ENCODE assay signal across 14 cellular contexts in genomic region chr7:75977741-75978140, GRCh38. TPM values are rescaled to one million over a fixed set of nuclear protein-coding genes. Genes with fewer than 3 reads are reported as not detected.
DNase-seq lines count a peak whose midpoint lies in the region; ATAC-seq, FAIRE-seq and TF ChIP-seq lines count a peak whose summit lies in the region.
"Had no signal": no experiment of that assay in that cellular context is flagged by ENCODE, and none has a peak within 500 bp of the region (broad histone marks: within the 10 kb centered on the region; RNA-seq: fewer than 3 reads in every experiment).

No MANE protein-coding gene starts in this region.

- no peak overlapping the region for H3K9ac ChIP-seq in endodermal cell (ENCODE audit: extremely low read depth, low read length, poor library complexity, severe bottlenecking)
- H3K9ac ChIP-seq in kidney (ENCODE audit: low read length in 2 of 2), result no peak overlapping the region

- FAIRE-seq in kidney (lab: Jason Lieb, UNC), result no peak

- TF ChIP-seq CTCF in endodermal cell (conservative IDR thresholded peaks at IDR 0.05) (no peak), kidney (IDR thresholded peaks at IDR 0.05; ENCODE audit: borderline replicate concordance, extremely low read depth, insufficient read depth) (no peak), thoracic aorta (IDR thresholded peaks at IDR 0.05) (no peak), progenitor cell of endocrine pancreas (IDR thresholded peaks at IDR 0.05; ENCODE audit: unreplicated experiment) (no peak)

- H3K36me3 Mint-ChIP-seq in endodermal cell (ENCODE audit: low read depth) (peaks cover 37% of the 10 kb centered on the region), progenitor cell of endocrine pancreas (ENCODE audit: insufficient read depth) (peaks cover 10% of the 10 kb centered on the region)
- H3K36me3 Mint-ChIP-seq: type B pancreatic cell had no signal

- peak; percentile 43 for DNase-seq in NCI-H2171 (lab: John Stamatoyannopoulos, UW)
- DNase-seq in endodermal cell, result no peak
- DNase-seq in kidney, result peak; percentile 82
- DNase-seq in thoracic aorta (ENCODE audit: low spot score), result no peak
- DNase-seq in NCI-H1417 treated with DMSO at 0.1 percent for 48 hours (lab: John Stamatoyannopoulos, UW), result no peak
- no peak for DNase-seq in HT-29 (ENCODE audit: low spot score)
- no peak for DNase-seq in progenitor cell of endocrine pancreas (ENCODE audit: low spot score, unreplicated experiment)
- DNase-seq: CD4-positive, CD25-positive, alpha-beta regulatory T cell; effector memory CD8-positive, alpha-beta T cell; kidney glomerular epithelial cell; NCI-H187; stimulated activated CD4-positive, alpha-beta T cell treated with anti-CD3 and anti-CD28 coated beads, Interleukin-4, amount 100 ng/mL, for 1 hour had no signal

- WGBS in endodermal cell (ENCODE audit: insufficient coverage in 1 of 2, insufficient read length in 1 of 2), 2 experiments, result 93 to 95% methylated on average over 2 to 7 of the region's 8 CpGs

- H3K4me3 Mint-ChIP-seq in endodermal cell, result no peak overlapping the region
- H3K4me3 Mint-ChIP-seq in progenitor cell of endocrine pancreas (ENCODE audit: low read depth), result no peak overlapping the region
- H3K4me3 Mint-ChIP-seq: CD4-positive, CD25-positive, alpha-beta regulatory T cell; effector memory CD8-positive, alpha-beta T cell; type B pancreatic cell had no signal

- H3K4me1 Mint-ChIP-seq in endodermal cell, result no peaks in the 10 kb centered on the region
- no peaks in the 10 kb centered on the region for H3K4me1 Mint-ChIP-seq in progenitor cell of endocrine pancreas (ENCODE audit: low read depth)

- peak; percentile 63 for ATAC-seq in thoracic aorta (ENCODE audit: insufficient number of reproducible peaks, low FRiP score, low read depth)
- ATAC-seq: effector memory CD8-positive, alpha-beta T cell had no signal

- peak overlapping the region; percentile 39 for H3K27ac Mint-ChIP-seq in endodermal cell
- H3K27ac Mint-ChIP-seq in progenitor cell of endocrine pancreas, result no peak overlapping the region
- H3K27ac Mint-ChIP-seq: effector memory CD8-positive, alpha-beta T cell; type B pancreatic cell had no signal

- no peaks in the 10 kb centered on the region for H3K27me3 Mint-ChIP-seq in endodermal cell (ENCODE audit: insufficient read depth)
- no peaks in the 10 kb centered on the region for H3K27me3 Mint-ChIP-seq in progenitor cell of endocrine pancreas
- H3K27me3 Mint-ChIP-seq: CD4-positive, CD25-positive, alpha-beta regulatory T cell; effector memory CD8-positive, alpha-beta T cell; type B pancreatic cell had no signal

- no peak overlapping the region for H3K27ac ChIP-seq in endodermal cell (ENCODE audit: low read depth, low read length)
- no peak overlapping the region for H3K27ac ChIP-seq in kidney (ENCODE audit: low read depth in 2 of 2, low read length in 2 of 2)
- H3K27ac ChIP-seq in thoracic aorta, result peak overlapping the region in 1 of 2 donors; percentile 40
- H3K27ac ChIP-seq: SJSA1 had no signal

- no peaks in the 10 kb centered on the region for H3K9me3 Mint-ChIP-seq in endodermal cell
- no peaks in the 10 kb centered on the region for H3K9me3 Mint-ChIP-seq in progenitor cell of endocrine pancreas (ENCODE audit: low read depth)
- H3K9me3 Mint-ChIP-seq: CD4-positive, CD25-positive, alpha-beta regulatory T cell; effector memory CD8-positive, alpha-beta T cell; type B pancreatic cell had no signal

- intact Hi-C loops in kidney (cut with DNase I), result no loop called here

- no peak overlapping the region for H3K4me3 ChIP-seq in endodermal cell (ENCODE audit: low read length)
- H3K4me3 ChIP-seq in kidney (ENCODE audit: low read length in 2 of 2), result no peak overlapping the region
- H3K4me3 ChIP-seq in thoracic aorta, result no peak overlapping the region
- H3K4me3 ChIP-seq: SJSA1 had no signal

- no peaks in the 10 kb centered on the region for H3K9me3 ChIP-seq in endodermal cell (ENCODE audit: control insufficient read depth, low read length)
- no peaks in the 10 kb centered on the region for H3K9me3 ChIP-seq in kidney (ENCODE audit: control insufficient read depth in 1 of 2, low read length in 2 of 2)
- H3K9me3 ChIP-seq in thoracic aorta, result no peaks in the 10 kb centered on the region
- H3K9me3 ChIP-seq: SJSA1 had no signal

- H3K27me3 ChIP-seq in endodermal cell (ENCODE audit: control insufficient read depth, insufficient read depth, low read length, poor library complexity, severe bottlenecking) (no peaks in the 10 kb centered on the region), thoracic aorta (replicated peaks; ENCODE audit: insufficient read depth) (no peaks in the 10 kb centered on the region)
- H3K27me3 ChIP-seq: SJSA1 had no signal

- H3K36me3 ChIP-seq in endodermal cell (ENCODE audit: control insufficient read depth, insufficient read depth, low read length) (peaks cover 20% of the 10 kb centered on the region), kidney (ENCODE audit: control insufficient read depth in 1 of 2, insufficient read depth in 2 of 2, low read length in 2 of 2) (peaks cover 4 to 21% of the 10 kb centered on the region in 2 donors), thoracic aorta (peaks cover 30% of the 10 kb centered on the region)

- H3K4me1 ChIP-seq in endodermal cell (ENCODE audit: control insufficient read depth, insufficient read depth, low read length) (no peaks in the 10 kb centered on the region), kidney (ENCODE audit: control insufficient read depth in 1 of 2, insufficient read depth in 1 of 2, low read depth in 1 of 2, low read length in 2 of 2) (peaks cover 0 to 6% of the 10 kb centered on the region in 2 donors), thoracic aorta (ENCODE audit: control insufficient read depth in 1 of 2, low read depth in 2 of 2) (peaks cover 0 to 17% of the 10 kb centered on the region in 2 donors)

RNA-seq across cellular contexts. Expression of gene TMEM120A, which starts 16.7 kb away (rescaled TPM):
- 10 to 100 TPM; 18.8 to 19.1 TPM for total RNA-seq in endodermal cell
- polyA plus RNA-seq in endodermal cell (2013, experiment 1 of 2), result 28.4 TPM
- 30.6 TPM for polyA plus RNA-seq in endodermal cell (2013, experiment 2 of 2)
- total RNA-seq in kidney, result 47.0 TPM
- polyA plus RNA-seq in kidney (ENCODE audit: insufficient read depth, low read depth, low replicate concordance), result 141 TPM
- total RNA-seq in thoracic aorta, result 10 to 100 TPM; 39.4 to 44.7 TPM
- 29.3 and 32.8 TPM in 2 replicates for total RNA-seq in HT-29 (2014; rRNA removed; shearing (Covaris generic))
- 35.7 and 39.3 TPM in 2 replicates for total RNA-seq in progenitor cell of endocrine pancreas

Comparison
In these comparisons a context has a peak if more than half of its experiments do, and no peak if none do; other contexts are left out.
1. DNase-seq: peak in NCI-H2171 (single experiment) and kidney (single experiment); none in endodermal cell (single experiment), thoracic aorta (single experiment), NCI-H1417 treated with DMSO at 0.1 percent for 48 hours (single experiment), HT-29 (single experiment) and progenitor cell of endocrine pancreas (single experiment).